Comparison of ENCODE assay signal across 8 cellular contexts in the genomic region with DNA sequence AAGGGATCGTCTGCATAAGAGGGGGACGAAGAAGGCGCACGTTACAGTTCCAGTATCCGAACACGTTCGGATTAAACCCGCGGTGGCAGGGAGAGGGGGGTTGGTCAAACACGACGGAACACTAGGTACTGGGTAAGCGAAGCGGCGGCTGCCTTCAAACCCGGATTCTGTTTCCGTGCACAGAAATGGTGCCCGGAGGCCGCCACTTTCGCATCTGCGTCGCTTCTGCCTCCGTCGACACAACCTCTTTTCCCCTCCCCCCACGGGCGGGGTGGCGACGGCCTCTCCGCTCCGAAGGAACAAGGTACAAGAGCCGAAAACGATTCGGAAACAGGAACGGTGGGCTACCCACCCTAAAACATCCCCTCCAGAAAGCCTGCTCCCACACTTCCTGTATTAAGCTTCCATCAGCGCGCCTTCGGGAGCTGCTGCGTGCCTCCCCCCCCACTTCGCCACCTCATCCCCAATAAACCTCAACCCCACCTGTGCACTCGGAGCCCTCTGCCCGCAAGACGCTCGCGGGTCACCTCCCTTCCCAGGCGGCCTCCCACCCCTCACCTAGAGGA. TPM values are rescaled to one million over a fixed set of nuclear protein-coding genes. Genes with fewer than 3 reads are reported as not detected.
DNase-seq lines count a peak whose midpoint lies in the region; ATAC-seq, FAIRE-seq and TF ChIP-seq lines count a peak whose summit lies in the region.

No MANE protein-coding gene starts in this region.

- H3K27me3 ChIP-seq in SJSA1 (replicated peaks) = no peaks in the 10 kb centered on the region
- no peaks in the 10 kb centered on the region for H3K27me3 ChIP-seq in thymus (ENCODE audit: control insufficient read depth, insufficient read depth)

- H3K36me3 ChIP-seq in SJSA1 (peaks cover 8% of the 10 kb centered on the region; the same call in 1 of the 2 replicates), thymus (ENCODE audit: control insufficient read depth, insufficient read depth) (no peaks in the 10 kb centered on the region)

- peak; percentile 13 for ATAC-seq in GM21360 (IDR thresholded peaks at IDR 0.05; ENCODE audit: unreplicated experiment)

- WGBS in thymus = under 1% methylated on average over 44 of the region's 44 CpGs

- peaks cover 46% of the 10 kb centered on the region for H3K4me1 Mint-ChIP-seq in activated naive CD4-positive, alpha-beta T cell treated with anti-CD3 and anti-CD28 coated beads for 36 hours (ENCODE audit: low read depth)
- peaks cover 42% of the 10 kb centered on the region for H3K4me1 Mint-ChIP-seq in osteocyte (ENCODE audit: unreplicated experiment)

- H3K4me3 ChIP-seq in SJSA1 = peak overlapping the region; percentile 75
- peak overlapping the region; percentile 96 for H3K4me3 ChIP-seq in thymus (ENCODE audit: low read length)

- H3K4me1 ChIP-seq in SJSA1 (replicated peaks) (peaks cover 14% of the 10 kb centered on the region), thymus (ENCODE audit: control insufficient read depth, insufficient read depth, low read length) (no peaks in the 10 kb centered on the region)

- CTCF ChIA-PET in activated naive CD4-positive, alpha-beta T cell treated with anti-CD3 and anti-CD28 coated beads for 36 hours (lab: Charles Lee) = interaction anchor here (3.2 kb wide), 1 partner anchor 51 kb away, joined by 16 read pairs; no protein-coding TSS in a partner anchor

- no peaks in the 10 kb centered on the region for H3K9me3 ChIP-seq in SJSA1 (replicated peaks)
- no peaks in the 10 kb centered on the region for H3K9me3 ChIP-seq in thymus (ENCODE audit: control insufficient read depth)

- peaks cover 18% of the 10 kb centered on the region for H3K36me3 Mint-ChIP-seq in activated naive CD4-positive, alpha-beta T cell treated with anti-CD3 and anti-CD28 coated beads for 36 hours (ENCODE audit: low read depth)
- no peaks in the 10 kb centered on the region for H3K36me3 Mint-ChIP-seq in osteocyte (ENCODE audit: unreplicated experiment)

- peak overlapping the region; percentile 97 for H3K4me3 Mint-ChIP-seq in activated naive CD4-positive, alpha-beta T cell treated with anti-CD3 and anti-CD28 coated beads for 36 hours
- peak overlapping the region; percentile 97 for H3K4me3 Mint-ChIP-seq in osteocyte (ENCODE audit: unreplicated experiment)

- no peak for TF ChIP-seq CTCF in osteocyte (IDR thresholded peaks at IDR 0.05)

- H3K27ac ChIP-seq in SJSA1 (peak overlapping the region; percentile 55), thymus (ENCODE audit: low read depth) (peak overlapping the region; percentile 99)

- H3K9me3 Mint-ChIP-seq in activated naive CD4-positive, alpha-beta T cell treated with anti-CD3 and anti-CD28 coated beads for 36 hours = no peaks in the 10 kb centered on the region
- no peaks in the 10 kb centered on the region for H3K9me3 Mint-ChIP-seq in osteocyte (ENCODE audit: unreplicated experiment)

- H3K27me3 Mint-ChIP-seq in activated naive CD4-positive, alpha-beta T cell treated with anti-CD3 and anti-CD28 coated beads for 36 hours (ENCODE audit: low read depth) = no peaks in the 10 kb centered on the region
- no peaks in the 10 kb centered on the region for H3K27me3 Mint-ChIP-seq in osteocyte (ENCODE audit: unreplicated experiment)

- no peak for FAIRE-seq in HTR-8/SVneo (lab: Jason Lieb, UNC)

- intact Hi-C loops in activated naive CD4-positive, alpha-beta T cell treated with anti-CD3 and anti-CD28 coated beads for 36 hours (cut with micrococcal nuclease) = loop anchor here (1.0 to 10.0 kb wide), 11 partner anchors 17 to 1405 kb away; partner anchors contain the start of genes CCNI, CDKL2, NUP54 and RCHY1
- intact Hi-C loops in head of caudate nucleus (cut with DNase I) = loop anchor here (1.0 to 5.0 kb wide), 2 partner anchors 40 to 52 kb away; partner anchors contain the start of genes CDKL2 and USO1

- DNase-seq in DMS 273 treated with DMSO at 0.1 percent for 48 hours (lab: John Stamatoyannopoulos, UW) (peak; percentile 4), HTR-8/SVneo (ENCODE audit: insufficient read length, low spot score) (peak; percentile 14), SJSA1 (ENCODE audit: low read depth in 1 of 2, low spot score in 2 of 2) (peak; percentile 67), head of caudate nucleus (peak; percentile 20 to 87 (median 73)), osteocyte (ENCODE audit: extremely low spot score, unreplicated experiment) (peak; percentile 85)
- DNase-seq in activated naive CD4-positive, alpha-beta T cell treated with anti-CD3 and anti-CD28 coated beads for 36 hours = peak; percentile 85

- peak overlapping the region; percentile 99 for H3K27ac Mint-ChIP-seq in activated naive CD4-positive, alpha-beta T cell treated with anti-CD3 and anti-CD28 coated beads for 36 hours
- H3K27ac Mint-ChIP-seq in osteocyte (ENCODE audit: unreplicated experiment) = peak overlapping the region; percentile 94

RNA-seq across cellular contexts. Expression of gene G3BP2, which starts 0.7 kb away (rescaled TPM):
- total RNA-seq in SJSA1 (2014; rRNA removed; shearing (Covaris generic)) = 116 and 129 TPM in 2 replicates
- total RNA-seq in activated naive CD4-positive, alpha-beta T cell treated with anti-CD3 and anti-CD28 coated beads for 36 hours = 100 to 1,000 TPM; 134 to 144 TPM
- 138 and 141 TPM in 2 replicates for total RNA-seq in osteocyte
- 43.3 TPM for polyA plus RNA-seq in thymus

RNA-seq across cellular contexts. Expression of gene CDKL2, which starts 42.2 kb away (rescaled TPM):
- total RNA-seq in SJSA1 (2014; rRNA removed; shearing (Covaris generic)) = 0.37 and 0.78 TPM in 2 replicates
- 1 to 10 TPM in 1 of 2 experiments, under 1 TPM in 1; 0.79 to 1.2 TPM for total RNA-seq in activated naive CD4-positive, alpha-beta T cell treated with anti-CD3 and anti-CD28 coated beads for 36 hours
- total RNA-seq in osteocyte = 2.3 and 5.0 TPM in 2 replicates
- 0.25 TPM for polyA plus RNA-seq in thymus

RNA-seq across cellular contexts. Expression of gene USO1, which starts 51.8 kb away (rescaled TPM):
- total RNA-seq in SJSA1 (2014; rRNA removed; shearing (Covaris generic)) = 54.6 and 78.3 TPM in 2 replicates
- total RNA-seq in activated naive CD4-positive, alpha-beta T cell treated with anti-CD3 and anti-CD28 coated beads for 36 hours = 10 to 100 TPM; 42.1 to 42.4 TPM
- total RNA-seq in osteocyte = 67.6 and 69.6 TPM in 2 replicates
- 42.6 TPM for polyA plus RNA-seq in thymus

Comparison
In these comparisons a context has a peak if more than half of its experiments do, and no peak if none do; other contexts are left out.
1. Peak in every context shown above with its lines: DNase-seq, ATAC-seq, H3K4me3 ChIP-seq and H3K27ac ChIP-seq.
2. DNase-seq: peak in every context shown above with its lines; median percentile 85 in activated naive CD4-positive, alpha-beta T cell treated with anti-CD3 and anti-CD28 coated beads for 36 hours; 85 in osteocyte; 73 in head of caudate nucleus; 67 in SJSA1; 14 in HTR-8/SVneo; 4 in DMS 273 treated with DMSO at 0.1 percent for 48 hours.